1 cellular context compared by ENCODE assay signal in genomic region chr10:61472090-61472674, GRCh38.
TF ChIP-seq lines count a peak whose summit lies in the region.

No MANE protein-coding gene starts in this region.

TF ChIP-seq in GM23338, 12 proteins besides CTCF, POLR2A, EP300 and RAD21 (continued from another document):
- TF ChIP-seq, protein P1, sequence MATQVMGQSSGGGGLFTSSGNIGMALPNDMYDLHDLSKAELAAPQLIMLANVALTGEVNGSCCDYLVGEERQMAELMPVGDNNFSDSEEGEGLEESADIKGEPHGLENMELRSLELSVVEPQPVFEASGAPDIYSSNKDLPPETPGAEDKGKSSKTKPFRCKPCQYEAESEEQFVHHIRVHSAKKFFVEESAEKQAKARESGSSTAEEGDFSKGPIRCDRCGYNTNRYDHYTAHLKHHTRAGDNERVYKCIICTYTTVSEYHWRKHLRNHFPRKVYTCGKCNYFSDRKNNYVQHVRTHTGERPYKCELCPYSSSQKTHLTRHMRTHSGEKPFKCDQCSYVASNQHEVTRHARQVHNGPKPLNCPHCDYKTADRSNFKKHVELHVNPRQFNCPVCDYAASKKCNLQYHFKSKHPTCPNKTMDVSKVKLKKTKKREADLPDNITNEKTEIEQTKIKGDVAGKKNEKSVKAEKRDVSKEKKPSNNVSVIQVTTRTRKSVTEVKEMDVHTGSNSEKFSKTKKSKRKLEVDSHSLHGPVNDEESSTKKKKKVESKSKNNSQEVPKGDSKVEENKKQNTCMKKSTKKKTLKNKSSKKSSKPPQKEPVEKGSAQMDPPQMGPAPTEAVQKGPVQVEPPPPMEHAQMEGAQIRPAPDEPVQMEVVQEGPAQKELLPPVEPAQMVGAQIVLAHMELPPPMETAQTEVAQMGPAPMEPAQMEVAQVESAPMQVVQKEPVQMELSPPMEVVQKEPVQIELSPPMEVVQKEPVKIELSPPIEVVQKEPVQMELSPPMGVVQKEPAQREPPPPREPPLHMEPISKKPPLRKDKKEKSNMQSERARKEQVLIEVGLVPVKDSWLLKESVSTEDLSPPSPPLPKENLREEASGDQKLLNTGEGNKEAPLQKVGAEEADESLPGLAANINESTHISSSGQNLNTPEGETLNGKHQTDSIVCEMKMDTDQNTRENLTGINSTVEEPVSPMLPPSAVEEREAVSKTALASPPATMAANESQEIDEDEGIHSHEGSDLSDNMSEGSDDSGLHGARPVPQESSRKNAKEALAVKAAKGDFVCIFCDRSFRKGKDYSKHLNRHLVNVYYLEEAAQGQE (IDR thresholded peaks at IDR 0.05; ENCODE audit: unreplicated experiment) = no peak
- no peak for TF ChIP-seq EZH2 (IDR thresholded peaks at IDR 0.05; ENCODE audit: low read depth, unreplicated experiment)
- no peak for TF ChIP-seq JUNB (IDR thresholded peaks at IDR 0.05; ENCODE audit: unreplicated experiment)
- no peak for TF ChIP-seq CREB1 (CRISPR knock-in tag; IDR thresholded peaks at IDR 0.05; ENCODE audit: low read depth)
- no peak for TF ChIP-seq EZH2phosphoT487 (IDR thresholded peaks at IDR 0.05; ENCODE audit: unreplicated experiment)
- no peak for TF ChIP-seq POLR2AphosphoS5 (IDR thresholded peaks at IDR 0.05; ENCODE audit: low read depth)
- no peak for TF ChIP-seq NANOG (IDR thresholded peaks at IDR 0.05; ENCODE audit: borderline replicate concordance)
- TF ChIP-seq, protein P2, sequence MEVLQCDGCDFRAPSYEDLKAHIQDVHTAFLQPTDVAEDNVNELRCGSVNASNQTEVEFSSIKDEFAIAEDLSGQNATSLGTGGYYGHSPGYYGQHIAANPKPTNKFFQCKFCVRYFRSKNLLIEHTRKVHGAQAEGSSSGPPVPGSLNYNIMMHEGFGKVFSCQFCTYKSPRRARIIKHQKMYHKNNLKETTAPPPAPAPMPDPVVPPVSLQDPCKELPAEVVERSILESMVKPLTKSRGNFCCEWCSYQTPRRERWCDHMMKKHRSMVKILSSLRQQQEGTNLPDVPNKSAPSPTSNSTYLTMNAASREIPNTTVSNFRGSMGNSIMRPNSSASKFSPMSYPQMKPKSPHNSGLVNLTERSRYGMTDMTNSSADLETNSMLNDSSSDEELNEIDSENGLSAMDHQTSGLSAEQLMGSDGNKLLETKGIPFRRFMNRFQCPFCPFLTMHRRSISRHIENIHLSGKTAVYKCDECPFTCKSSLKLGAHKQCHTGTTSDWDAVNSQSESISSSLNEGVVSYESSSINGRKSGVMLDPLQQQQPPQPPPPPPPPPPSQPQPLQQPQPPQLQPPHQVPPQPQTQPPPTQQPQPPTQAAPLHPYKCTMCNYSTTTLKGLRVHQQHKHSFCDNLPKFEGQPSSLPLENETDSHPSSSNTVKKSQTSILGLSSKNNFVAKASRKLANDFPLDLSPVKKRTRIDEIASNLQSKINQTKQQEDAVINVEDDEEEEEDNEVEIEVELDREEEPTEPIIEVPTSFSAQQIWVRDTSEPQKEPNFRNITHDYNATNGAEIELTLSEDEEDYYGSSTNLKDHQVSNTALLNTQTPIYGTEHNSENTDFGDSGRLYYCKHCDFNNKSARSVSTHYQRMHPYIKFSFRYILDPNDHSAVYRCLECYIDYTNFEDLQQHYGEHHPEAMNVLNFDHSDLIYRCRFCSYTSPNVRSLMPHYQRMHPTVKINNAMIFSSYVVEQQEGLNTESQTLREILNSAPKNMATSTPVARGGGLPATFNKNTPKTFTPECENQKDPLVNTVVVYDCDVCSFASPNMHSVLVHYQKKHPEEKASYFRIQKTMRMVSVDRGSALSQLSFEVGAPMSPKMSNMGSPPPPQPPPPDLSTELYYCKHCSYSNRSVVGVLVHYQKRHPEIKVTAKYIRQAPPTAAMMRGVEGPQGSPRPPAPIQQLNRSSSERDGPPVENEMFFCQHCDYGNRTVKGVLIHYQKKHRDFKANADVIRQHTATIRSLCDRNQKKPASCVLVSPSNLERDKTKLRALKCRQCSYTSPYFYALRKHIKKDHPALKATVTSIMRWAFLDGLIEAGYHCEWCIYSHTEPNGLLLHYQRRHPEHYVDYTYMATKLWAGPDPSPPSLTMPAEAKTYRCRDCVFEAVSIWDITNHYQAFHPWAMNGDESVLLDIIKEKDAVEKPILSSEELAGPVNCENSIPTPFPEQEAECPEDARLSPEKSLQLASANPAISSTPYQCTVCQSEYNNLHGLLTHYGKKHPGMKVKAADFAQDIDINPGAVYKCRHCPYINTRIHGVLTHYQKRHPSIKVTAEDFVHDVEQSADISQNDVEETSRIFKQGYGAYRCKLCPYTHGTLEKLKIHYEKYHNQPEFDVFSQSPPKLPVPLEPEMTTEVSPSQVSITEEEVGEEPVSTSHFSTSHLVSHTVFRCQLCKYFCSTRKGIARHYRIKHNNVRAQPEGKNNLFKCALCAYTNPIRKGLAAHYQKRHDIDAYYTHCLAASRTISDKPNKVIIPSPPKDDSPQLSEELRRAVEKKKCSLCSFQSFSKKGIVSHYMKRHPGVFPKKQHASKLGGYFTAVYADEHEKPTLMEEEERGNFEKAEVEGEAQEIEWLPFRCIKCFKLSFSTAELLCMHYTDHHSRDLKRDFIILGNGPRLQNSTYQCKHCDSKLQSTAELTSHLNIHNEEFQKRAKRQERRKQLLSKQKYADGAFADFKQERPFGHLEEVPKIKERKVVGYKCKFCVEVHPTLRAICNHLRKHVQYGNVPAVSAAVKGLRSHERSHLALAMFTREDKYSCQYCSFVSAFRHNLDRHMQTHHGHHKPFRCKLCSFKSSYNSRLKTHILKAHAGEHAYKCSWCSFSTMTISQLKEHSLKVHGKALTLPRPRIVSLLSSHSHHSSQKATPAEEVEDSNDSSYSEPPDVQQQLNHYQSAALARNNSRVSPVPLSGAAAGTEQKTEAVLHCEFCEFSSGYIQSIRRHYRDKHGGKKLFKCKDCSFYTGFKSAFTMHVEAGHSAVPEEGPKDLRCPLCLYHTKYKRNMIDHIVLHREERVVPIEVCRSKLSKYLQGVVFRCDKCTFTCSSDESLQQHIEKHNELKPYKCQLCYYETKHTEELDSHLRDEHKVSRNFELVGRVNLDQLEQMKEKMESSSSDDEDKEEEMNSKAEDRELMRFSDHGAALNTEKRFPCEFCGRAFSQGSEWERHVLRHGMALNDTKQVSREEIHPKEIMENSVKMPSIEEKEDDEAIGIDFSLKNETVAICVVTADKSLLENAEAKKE (CRISPR knock-in tag; IDR thresholded peaks at IDR 0.05) = no peak
